12 cellular contexts compared by ENCODE assay signal in the genomic region with DNA sequence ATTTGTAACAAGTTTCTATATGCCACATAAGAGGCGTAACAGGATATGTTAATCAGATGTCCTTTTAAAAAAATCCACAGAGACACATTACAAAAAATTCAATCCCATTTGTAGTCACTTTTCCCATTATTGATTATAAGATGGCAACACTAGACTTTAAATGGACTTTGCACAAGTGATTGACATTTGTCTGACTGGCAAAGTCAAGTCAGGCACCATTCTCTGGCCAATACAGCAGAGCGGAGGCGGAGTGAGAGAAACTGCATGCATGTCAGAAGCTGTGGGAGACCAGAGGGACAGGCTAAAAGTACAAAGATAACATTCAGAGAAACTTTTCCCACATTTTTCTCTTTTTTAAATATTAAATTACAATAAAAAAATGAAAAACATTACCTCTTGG.
"Had no signal": no experiment of that assay in that cellular context is flagged by ENCODE, and none has a peak within 500 bp of the region (broad histone marks: within the 10 kb centered on the region; RNA-seq: fewer than 3 reads in every experiment).

No MANE protein-coding gene starts in this region.

- H3K27ac ChIP-seq: thyroid gland, vagina had no signal

- H3K9me3 ChIP-seq: thyroid gland, vagina had no signal

- H3K36me3 ChIP-seq: thyroid gland, vagina had no signal

- H3K27me3 ChIP-seq: thyroid gland, vagina had no signal

- DNase-seq: activated CD4-positive, alpha-beta T cell treated with anti-CD3 and anti-CD28 coated beads for 1 hour; activated CD4-positive, alpha-beta T cell treated with anti-CD3 and anti-CD28 coated beads, Interleukin-2, amount 50 U/mL, for 48 hours; activated gamma-delta T cell treated with Interleukin-2 at 50 U/mL for 16 hours; activated naive CD8-positive, alpha-beta T cell treated with anti-CD3 and anti-CD28 coated beads for 36 hours; activated T-cell treated with anti-CD3 and anti-CD28 coated beads, Interleukin-2, amount 50 U/mL, for 72 hours; effector CD4-positive, alpha-beta T cell; left colon; nephron progenitor cell; SW 1271; thyroid gland had no signal

- ATAC-seq: activated T-cell treated with anti-CD3 and anti-CD28 coated beads, Interleukin-2, amount 50 U/mL, for 72 hours; left colon had no signal

- H3K4me3 ChIP-seq: coronary artery, thyroid gland, vagina had no signal

- H3K4me1 ChIP-seq: thyroid gland, vagina had no signal
